ENCODE assay signal across 21 cellular contexts in genomic region chr10:80281292-80281691, GRCh38. TPM values are rescaled to one million over a fixed set of nuclear protein-coding genes. Genes with fewer than 3 reads are reported as not detected.
DNase-seq lines count a peak whose midpoint lies in the region; ATAC-seq, FAIRE-seq and TF ChIP-seq lines count a peak whose summit lies in the region.
"Had no signal": no experiment of that assay in that cellular context is flagged by ENCODE, and none has a peak within 500 bp of the region (broad histone marks: within the 10 kb centered on the region; RNA-seq: fewer than 3 reads in every experiment).

No MANE protein-coding gene starts in this region.

- TSS peak; percentile 31 for BruUV-seq in HepG2 (replicated peaks; lab: Mats Ljungman, UMichigan)

- H3K9me3 ChIP-seq in right atrium auricular region: no peaks in the 10 kb centered on the region
- H3K9me3 ChIP-seq in HepG2 (ENCODE audit: low read length): no peaks in the 10 kb centered on the region
- H3K9me3 ChIP-seq: A549 had no signal

- no peak overlapping the region for H2AFZ ChIP-seq in HepG2 (ENCODE audit: low read length)

- ATAC-seq in HG03378 (IDR thresholded peaks at IDR 0.05; ENCODE audit: unreplicated experiment): peak; percentile 80
- ATAC-seq in HepG2: peak; percentile 9; the same call in 2 of the 3 replicates
- ATAC-seq: A549, natural killer cell, sciatic nerve had no signal

- TF ChIP-seq CTCF in right atrium auricular region (IDR thresholded peaks at IDR 0.05) (no peak), HepG2 (CRISPR knock-in tag; IDR thresholded peaks at IDR 0.05) (no peak)

- WGBS in HepG2 (ENCODE audit: low lambda C conversion rate): 100% methylated on average over 2 of the region's 6 CpGs

- TF ChIP-seq EP300 in HepG2 (IDR thresholded peaks at IDR 0.05; ENCODE audit: low read depth in 2 of 2, low read length in 2 of 2): no peak
- no peak for TF ChIP-seq EP300 in HepG2 (CRISPR knock-in tag; IDR thresholded peaks at IDR 0.05; ENCODE audit: borderline replicate concordance)

- H3K27me3 ChIP-seq in right atrium auricular region (no peaks in the 10 kb centered on the region), HepG2 (ENCODE audit: control insufficient read depth in 1 of 2, insufficient read depth in 2 of 2, low read length in 2 of 2) (no peaks in the 10 kb centered on the region)

- H3K9ac ChIP-seq in HepG2 (ENCODE audit: insufficient read depth, low read depth, low read length): peak overlapping the region; percentile 50

- TF ChIP-seq POLR2A in HepG2 (IDR thresholded peaks at IDR 0.05; ENCODE audit: insufficient read depth in 1 of 2, low read depth in 2 of 2, low read length in 2 of 2): no peak

- no peak for FAIRE-seq in HepG2 (lab: Jason Lieb, UNC)
- FAIRE-seq: A549 had no signal

- intact Hi-C loops in cardiac septum (cut with DNase I) (no loop called here), HepG2 (cut with micrococcal nuclease; ENCODE audit: unreplicated experiment) (no loop called here)

- in situ Hi-C loops in HepG2 (cut with HindIII; ENCODE audit: extremely low pct_ligation_motif_present, low pct_unique_long_range_greater_than_20kb): no loop called here

- DNase-seq in cardiac septum (ENCODE audit: low spot score) (peak; percentile 41), right atrium auricular region (ENCODE audit: low spot score) (no peak), HepG2 (ENCODE audit: low spot score) (no peak), NCI-H1436 (lab: John Stamatoyannopoulos, UW) (no peak), NCI-H1092 treated with DMSO at 0.1 percent for 48 hours (lab: John Stamatoyannopoulos, UW) (no peak), hippocampal formation (lab: John Stamatoyannopoulos, UW) (no peak)
- DNase-seq in activated CD4-positive, CD25-positive, alpha-beta regulatory T cell treated with anti-CD3 and anti-CD28 coated beads, Interleukin-2, amount 50 U/mL, for 72 hours: no peak
- DNase-seq: CD8-positive, alpha-beta memory T cell; central memory CD4-positive, alpha-beta T cell; endodermal cell; natural killer cell; NCI-H226; OCI-M1; stimulated activated CD4-positive, alpha-beta T cell treated with anti-CD3 and anti-CD28 coated beads, Interleukin-4, amount 100 ng/mL, for 24 hours; WERI-Rb-1 had no signal

- peaks cover 39% of the 10 kb centered on the region for H3K79me2 ChIP-seq in HepG2 (ENCODE audit: insufficient read depth, low read length)

- H4K20me1 ChIP-seq in HepG2 (ENCODE audit: insufficient read depth, low read length): no peaks in the 10 kb centered on the region

- POLR2A ChIA-PET in HepG2 (lab: Yijun Ruan, JAX): interaction anchor here (0.6 to 2.7 kb wide), 12 partner anchors 8 to 127 kb away, joined by 3 to 59 read pairs (median 8); partner anchors contain the start of genes MAT1A and PRXL2A

- peak overlapping the region; percentile 55 for H3K4me2 ChIP-seq in HepG2 (ENCODE audit: low read depth, low read length)
- H3K4me2 ChIP-seq: A549 had no signal

- CTCF ChIA-PET in HepG2 (lab: Yijun Ruan, JAX; ENCODE audit: low intra/inter-chr PET ratio, low total read pairs): no interaction called here

- H3K4me1 ChIP-seq in right atrium auricular region (peaks cover 0 to 15% of the 10 kb centered on the region in 2 donors), HepG2 (ENCODE audit: insufficient read depth, low read length) (peaks cover 61% of the 10 kb centered on the region)
- H3K4me1 ChIP-seq: A549 had no signal

- H3K36me3 ChIP-seq in right atrium auricular region (no peaks in the 10 kb centered on the region), HepG2 (replicated peaks in 1 of 2; ENCODE audit: control insufficient read depth in 1 of 2, insufficient read depth in 2 of 2, low read length in 2 of 2) (peaks cover 15 to 61% of the 10 kb centered on the region in 2 experiments)
- H3K36me3 ChIP-seq: WERI-Rb-1 had no signal

- H3K4me3 ChIP-seq in right atrium auricular region (no peak overlapping the region), HepG2 (replicated peaks in 1 of 3; ENCODE audit: insufficient read depth in 1 of 3, low read depth in 2 of 3, low read length in 3 of 3) (no peak overlapping the region)
- H3K4me3 ChIP-seq: A549, SK-N-MC had no signal

- H3K27ac ChIP-seq in right atrium auricular region: no peak overlapping the region
- peak overlapping the region; percentile 83 for H3K27ac ChIP-seq in HepG2 (ENCODE audit: extremely low read length, insufficient read depth, low read length)
- H3K27ac ChIP-seq: A549, SK-N-MC, WERI-Rb-1 had no signal

- TF ChIP-seq RAD21 in HepG2 (CRISPR knock-in tag; IDR thresholded peaks at IDR 0.05): no peak

TF ChIP-seq in HepG2, 621 proteins besides CTCF, POLR2A, EP300 and RAD21:
- TF ChIP-seq ZNF331 (CRISPR knock-in tag; IDR thresholded peaks at IDR 0.05) (no peak), RBFOX2 (IDR thresholded peaks at IDR 0.05; ENCODE audit: low read depth, low read length) (peak; percentile 37; the same call in 1 of the 2 replicates), ZNF235 (CRISPR knock-in tag; IDR thresholded peaks at IDR 0.05; ENCODE audit: borderline replicate concordance) (0 out of 2 replicates have a peak, but pooled peaks have one; percentile 31)
- TF ChIP-seq, protein P1, sequence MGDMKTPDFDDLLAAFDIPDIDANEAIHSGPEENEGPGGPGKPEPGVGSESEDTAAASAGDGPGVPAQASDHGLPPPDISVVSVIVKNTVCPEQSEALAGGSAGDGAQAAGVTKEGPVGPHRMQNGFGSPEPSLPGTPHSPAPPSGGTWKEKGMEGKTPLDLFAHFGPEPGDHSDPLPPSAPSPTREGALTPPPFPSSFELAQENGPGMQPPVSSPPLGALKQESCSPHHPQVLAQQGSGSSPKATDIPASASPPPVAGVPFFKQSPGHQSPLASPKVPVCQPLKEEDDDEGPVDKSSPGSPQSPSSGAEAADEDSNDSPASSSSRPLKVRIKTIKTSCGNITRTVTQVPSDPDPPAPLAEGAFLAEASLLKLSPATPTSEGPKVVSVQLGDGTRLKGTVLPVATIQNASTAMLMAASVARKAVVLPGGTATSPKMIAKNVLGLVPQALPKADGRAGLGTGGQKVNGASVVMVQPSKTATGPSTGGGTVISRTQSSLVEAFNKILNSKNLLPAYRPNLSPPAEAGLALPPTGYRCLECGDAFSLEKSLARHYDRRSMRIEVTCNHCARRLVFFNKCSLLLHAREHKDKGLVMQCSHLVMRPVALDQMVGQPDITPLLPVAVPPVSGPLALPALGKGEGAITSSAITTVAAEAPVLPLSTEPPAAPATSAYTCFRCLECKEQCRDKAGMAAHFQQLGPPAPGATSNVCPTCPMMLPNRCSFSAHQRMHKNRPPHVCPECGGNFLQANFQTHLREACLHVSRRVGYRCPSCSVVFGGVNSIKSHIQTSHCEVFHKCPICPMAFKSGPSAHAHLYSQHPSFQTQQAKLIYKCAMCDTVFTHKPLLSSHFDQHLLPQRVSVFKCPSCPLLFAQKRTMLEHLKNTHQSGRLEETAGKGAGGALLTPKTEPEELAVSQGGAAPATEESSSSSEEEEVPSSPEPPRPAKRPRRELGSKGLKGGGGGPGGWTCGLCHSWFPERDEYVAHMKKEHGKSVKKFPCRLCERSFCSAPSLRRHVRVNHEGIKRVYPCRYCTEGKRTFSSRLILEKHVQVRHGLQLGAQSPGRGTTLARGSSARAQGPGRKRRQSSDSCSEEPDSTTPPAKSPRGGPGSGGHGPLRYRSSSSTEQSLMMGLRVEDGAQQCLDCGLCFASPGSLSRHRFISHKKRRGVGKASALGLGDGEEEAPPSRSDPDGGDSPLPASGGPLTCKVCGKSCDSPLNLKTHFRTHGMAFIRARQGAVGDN (CRISPR knock-in tag; IDR thresholded peaks at IDR 0.05): 0 out of 2 replicates have a peak, but pooled peaks have one; percentile 37

RNA-seq across cellular contexts. Expression of gene MAT1A, which starts 8.2 kb away (rescaled TPM):
- total RNA-seq in cardiac septum (0.11 TPM), right atrium auricular region (not detected), HepG2 (2016; rRNA removed; fragmentation: Illumina TruSeq; extraction: Trizol) (76.9 and 101 TPM in 2 replicates)
- total RNA-seq in HepG2 (2016; cell fraction: cytosol; rRNA removed; fragmentation: Illumina TruSeq; extraction: Trizol; ENCODE audit: low read depth): 8.2 and 9.7 TPM in 2 replicates
- 77.4 and 101 TPM in 2 replicates for total RNA-seq in HepG2 (2016; cell fraction: insoluble cytoplasmic fraction; rRNA removed; fragmentation: Illumina TruSeq; extraction: Trizol)
- 35.3 and 36.5 TPM in 2 replicates for total RNA-seq in HepG2 (2016; cell fraction: membrane; rRNA removed; fragmentation: Illumina TruSeq; extraction: Trizol)
- total RNA-seq in HepG2 (2016; cell fraction: nucleus; rRNA removed; fragmentation: Illumina TruSeq; extraction: Trizol): 51.9 and 57.9 TPM in 2 replicates
- polyA plus RNA-seq in HepG2 (2011; rRNA removed): 57.1 and 71.8 TPM in 2 replicates
- polyA plus RNA-seq in HepG2 (2011; cell fraction: cytosol; rRNA removed): 67.8 and 68.7 TPM in 2 replicates
- 86.2 and 106 TPM in 2 replicates for polyA plus RNA-seq in HepG2 (2011; cell fraction: nucleus; rRNA removed)
- polyA plus RNA-seq in HepG2 (2012): 51.2 and 64.8 TPM in 2 replicates
- 7.9 and 9.8 TPM in 2 replicates for polyA plus RNA-seq in HepG2 (2016; cell fraction: cytosol; fragmentation: Illumina TruSeq; extraction: Trizol; ENCODE audit: low read depth)
- 98.3 and 108 TPM in 2 replicates for polyA plus RNA-seq in HepG2 (2016; cell fraction: insoluble cytoplasmic fraction; fragmentation: Illumina TruSeq; extraction: Trizol; ENCODE audit: low read depth)
- polyA plus RNA-seq in HepG2 (2016; cell fraction: membrane; fragmentation: Illumina TruSeq; extraction: Trizol; ENCODE audit: low read depth): 26.5 and 26.9 TPM in 2 replicates
- polyA plus RNA-seq in HepG2 (2016; cell fraction: nucleus; fragmentation: Illumina TruSeq; extraction: Trizol; ENCODE audit: insufficient read depth, low read depth): 93.4 and 100 TPM in 2 replicates
- polyA minus RNA-seq in HepG2 (2011; rRNA and poly(A)+ RNA removed; ENCODE audit: low replicate concordance): 0.07 and 103 TPM in 2 replicates
- polyA minus RNA-seq in HepG2 (2011; cell fraction: cytosol; rRNA and poly(A)+ RNA removed): 28.5 and 32.8 TPM in 2 replicates
- 23.2 and 35.9 TPM in 2 replicates for polyA minus RNA-seq in HepG2 (2011; cell fraction: nucleus; rRNA and poly(A)+ RNA removed)
- total RNA-seq: CD8-positive, alpha-beta memory T cell; fibroblast of villous mesenchyme; natural killer cell; sciatic nerve; urinary bladder had no signal
- polyA plus RNA-seq: CD8-positive, alpha-beta memory T cell had no signal
